Comparison of ENCODE assay signal across 9 cellular contexts in the genomic region with DNA sequence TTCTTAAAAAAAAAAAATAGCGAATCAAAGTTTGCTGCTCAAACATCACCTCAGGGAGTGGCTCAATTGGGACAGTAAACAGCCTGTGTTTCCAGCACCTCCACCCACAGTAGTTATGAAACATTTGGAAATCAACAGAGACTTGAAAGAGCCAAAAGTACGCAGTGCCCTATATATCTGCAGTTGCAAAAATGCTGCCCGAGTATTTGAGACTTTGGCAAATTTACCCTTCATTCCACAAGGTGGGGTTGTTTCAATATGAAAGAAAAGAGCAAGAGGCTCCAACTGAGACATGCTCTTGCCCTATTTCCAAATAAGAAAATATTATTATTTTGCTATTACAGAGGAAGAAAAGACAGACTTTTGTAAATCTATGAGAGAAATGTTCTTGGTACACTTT.
DNase-seq lines count a peak whose midpoint lies in the region; ATAC-seq and TF ChIP-seq lines count a peak whose summit lies in the region.
"Had no signal": no experiment of that assay in that cellular context is flagged by ENCODE, and none has a peak within 500 bp of the region (broad histone marks: within the 10 kb centered on the region; RNA-seq: fewer than 3 reads in every experiment).

No MANE protein-coding gene starts in this region.

- H3K9me2 ChIP-seq in Karpas-422 (replicated peaks; ENCODE audit: insufficient read depth, low read length), result no peaks in the 10 kb centered on the region

- 11% methylated on average over 3 of the region's 3 CpGs for WGBS in liver
- WGBS in prostate gland, result 20% methylated on average over 3 of the region's 3 CpGs

- H3K36me3 ChIP-seq in Karpas-422 (ENCODE audit: insufficient read depth, low read length) (no peaks in the 10 kb centered on the region), liver (ENCODE audit: control insufficient read depth in 4 of 4, insufficient read depth in 3 of 4, low read depth in 1 of 4, low read length in 3 of 4) (no peaks in the 10 kb centered on the region), prostate gland (no peaks in the 10 kb centered on the region)
- H3K36me3 ChIP-seq: upper lobe of left lung had no signal

- H4K20me1 ChIP-seq in Karpas-422 (ENCODE audit: insufficient read depth, low read depth, low read length), result no peaks in the 10 kb centered on the region

- H3K27me3 ChIP-seq in Karpas-422 (ENCODE audit: low read length) (no peaks in the 10 kb centered on the region), liver (ENCODE audit: control insufficient read depth in 4 of 4, insufficient read depth in 4 of 4, low read length in 3 of 4) (no peaks in the 10 kb centered on the region), prostate gland (replicated peaks; ENCODE audit: insufficient read depth) (no peaks in the 10 kb centered on the region)
- H3K27me3 ChIP-seq: upper lobe of left lung had no signal

- no peak for ATAC-seq in GM21576 (IDR thresholded peaks at IDR 0.05; ENCODE audit: unreplicated experiment)

- H3K27ac ChIP-seq in Karpas-422 (ENCODE audit: low read length) (no peak overlapping the region), liver (ENCODE audit: low read depth in 1 of 2, low read length in 2 of 2) (peak overlapping the region in 1 of 2 donors; percentile 32), prostate gland (no peak overlapping the region)
- H3K27ac ChIP-seq: upper lobe of left lung had no signal

- DNase-seq in DMS114 treated with DMSO at 0.1 percent for 48 hours (lab: John Stamatoyannopoulos, UW; ENCODE audit: unreplicated experiment), result peak; percentile 63
- DNase-seq in Karpas-422, result peak; percentile 62
- no peak for DNase-seq in stimulated activated CD4-positive, alpha-beta T cell treated with anti-CD3 and anti-CD28 coated beads, Interleukin-1b, Interleukin-23, amount 100 ng/mL, for 48 hours
- DNase-seq in prostate gland (ENCODE audit: low spot score), result no peak
- DNase-seq in activated CD4-positive, alpha-beta T cell treated with anti-CD3 and anti-CD28 coated beads for 4 hours, result no peak
- DNase-seq: upper lobe of left lung had no signal

- no peak for TF ChIP-seq POLR2A in prostate gland (IDR thresholded peaks at IDR 0.05)

- no peak overlapping the region for H3K4me2 ChIP-seq in Karpas-422 (ENCODE audit: low read depth, low read length, poor library complexity, severe bottlenecking)

- H3K9ac ChIP-seq in Karpas-422 (ENCODE audit: low read length) (no peak overlapping the region), liver (ENCODE audit: low read depth in 1 of 2, low read length in 2 of 2) (no peak overlapping the region)

- H3K4me1 ChIP-seq in Karpas-422 (ENCODE audit: low read length), result no peaks in the 10 kb centered on the region
- H3K4me1 ChIP-seq in liver (ENCODE audit: control insufficient read depth in 4 of 4, insufficient read depth in 4 of 4, low read length in 3 of 4), result peaks cover 2 to 29% (median 25%) of the 10 kb centered on the region in 4 donors
- no peaks in the 10 kb centered on the region for H3K4me1 ChIP-seq in prostate gland (replicated peaks)
- H3K4me1 ChIP-seq: upper lobe of left lung had no signal

- no peak overlapping the region for H2AFZ ChIP-seq in Karpas-422 (ENCODE audit: low read length)

- TF ChIP-seq CTCF in WI38 (IDR thresholded peaks at IDR 0.05; ENCODE audit: low read depth, low read length), result peak; percentile 39; the same call in 1 of the 2 replicates
- peak; percentile 61 for TF ChIP-seq CTCF in liver (IDR thresholded peaks at IDR 0.05; ENCODE audit: low read depth, low read length, missing input control)
- no peak for TF ChIP-seq CTCF in prostate gland (IDR thresholded peaks at IDR 0.05)

- H3K79me2 ChIP-seq in Karpas-422 (ENCODE audit: low read length), result no peaks in the 10 kb centered on the region

- peak; percentile 90 to 91 for TF ChIP-seq RAD21 in liver (IDR thresholded peaks at IDR 0.05)

- H3K9me3 ChIP-seq in Karpas-422 (ENCODE audit: low read length), result peaks cover 24% of the 10 kb centered on the region
- H3K9me3 ChIP-seq in liver (ENCODE audit: control insufficient read depth in 4 of 4, low read length in 3 of 4), result no peaks in the 10 kb centered on the region
- H3K9me3 ChIP-seq in prostate gland, result no peaks in the 10 kb centered on the region
- H3K9me3 ChIP-seq: upper lobe of left lung had no signal

- H3K4me3 ChIP-seq in Karpas-422 (ENCODE audit: low read length) (no peak overlapping the region), WI38 (ENCODE audit: low read depth, low read length) (no peak overlapping the region), liver (ENCODE audit: low read depth in 1 of 3, low read length in 3 of 3) (no peak overlapping the region), prostate gland (no peak overlapping the region)
- H3K4me3 ChIP-seq: upper lobe of left lung had no signal

- intact Hi-C loops in prostate gland (cut with DNase I), result no loop called here

TF ChIP-seq in liver, 16 proteins besides CTCF, POLR2A, EP300 and RAD21:
- TF ChIP-seq, protein P1, sequence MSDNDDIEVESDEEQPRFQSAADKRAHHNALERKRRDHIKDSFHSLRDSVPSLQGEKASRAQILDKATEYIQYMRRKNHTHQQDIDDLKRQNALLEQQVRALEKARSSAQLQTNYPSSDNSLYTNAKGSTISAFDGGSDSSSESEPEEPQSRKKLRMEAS (IDR thresholded peaks at IDR 0.05), result peak; percentile 59
- peak; percentile 74 to 84 for TF ChIP-seq HNF4A (conservative IDR thresholded peaks at IDR 0.05)
- peak; percentile 63 for TF ChIP-seq SP1 (IDR thresholded peaks at IDR 0.05)
- TF ChIP-seq, protein P2, sequence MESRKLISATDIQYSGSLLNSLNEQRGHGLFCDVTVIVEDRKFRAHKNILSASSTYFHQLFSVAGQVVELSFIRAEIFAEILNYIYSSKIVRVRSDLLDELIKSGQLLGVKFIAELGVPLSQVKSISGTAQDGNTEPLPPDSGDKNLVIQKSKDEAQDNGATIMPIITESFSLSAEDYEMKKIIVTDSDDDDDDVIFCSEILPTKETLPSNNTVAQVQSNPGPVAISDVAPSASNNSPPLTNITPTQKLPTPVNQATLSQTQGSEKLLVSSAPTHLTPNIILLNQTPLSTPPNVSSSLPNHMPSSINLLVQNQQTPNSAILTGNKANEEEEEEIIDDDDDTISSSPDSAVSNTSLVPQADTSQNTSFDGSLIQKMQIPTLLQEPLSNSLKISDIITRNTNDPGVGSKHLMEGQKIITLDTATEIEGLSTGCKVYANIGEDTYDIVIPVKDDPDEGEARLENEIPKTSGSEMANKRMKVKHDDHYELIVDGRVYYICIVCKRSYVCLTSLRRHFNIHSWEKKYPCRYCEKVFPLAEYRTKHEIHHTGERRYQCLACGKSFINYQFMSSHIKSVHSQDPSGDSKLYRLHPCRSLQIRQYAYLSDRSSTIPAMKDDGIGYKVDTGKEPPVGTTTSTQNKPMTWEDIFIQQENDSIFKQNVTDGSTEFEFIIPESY (IDR thresholded peaks at IDR 0.05), result peak; percentile 32
- TF ChIP-seq, protein P3, sequence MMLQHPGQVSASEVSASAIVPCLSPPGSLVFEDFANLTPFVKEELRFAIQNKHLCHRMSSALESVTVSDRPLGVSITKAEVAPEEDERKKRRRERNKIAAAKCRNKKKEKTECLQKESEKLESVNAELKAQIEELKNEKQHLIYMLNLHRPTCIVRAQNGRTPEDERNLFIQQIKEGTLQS (IDR thresholded peaks at IDR 0.05), result peak; percentile 53
- TF ChIP-seq EGR1 (IDR thresholded peaks at IDR 0.05; ENCODE audit: low read depth in 2 of 2), result peak in 1 of 2 donors; percentile 25
- TF ChIP-seq TAF1 (conservative IDR thresholded peaks at IDR 0.05), result no peak
- TF ChIP-seq REST (IDR thresholded peaks at IDR 0.05), result peak; percentile 27
- TF ChIP-seq YY1 (IDR thresholded peaks at IDR 0.05), result peak; percentile 65
- peak; percentile 18 for TF ChIP-seq FOXA1 (IDR thresholded peaks at IDR 0.05)
- no peak for TF ChIP-seq HNF4G (IDR thresholded peaks at IDR 0.05)
- TF ChIP-seq GABPA (IDR thresholded peaks at IDR 0.05 in 1 of 2, conservative IDR thresholded peaks at IDR 0.05 in 1 of 2), result no peak
- TF ChIP-seq FOXA2 (IDR thresholded peaks at IDR 0.05), result peak; percentile 66
- peak; percentile 62 to 65 for TF ChIP-seq RXRA (IDR thresholded peaks at IDR 0.05)
- TF ChIP-seq NR2F2 (IDR thresholded peaks at IDR 0.05), result no peak
- peak; percentile 45 to 50 for TF ChIP-seq JUND (IDR thresholded peaks at IDR 0.05)

Comparison
In these comparisons a context has a peak if more than half of its experiments do, and no peak if none do; other contexts are left out.
1. DNase-seq: peak in DMS114 treated with DMSO at 0.1 percent for 48 hours (single experiment) and Karpas-422 (single experiment); none in stimulated activated CD4-positive, alpha-beta T cell treated with anti-CD3 and anti-CD28 coated beads, Interleukin-1b, Interleukin-23, amount 100 ng/mL, for 48 hours (single experiment), prostate gland (single experiment) and activated CD4-positive, alpha-beta T cell treated with anti-CD3 and anti-CD28 coated beads for 4 hours (0 of 2).
2. CTCF ChIP-seq: peak in WI38 (single experiment) and liver (single experiment); none in prostate gland (0 of 4).